Comparison of ENCODE assay signal across 8 cellular contexts in the genomic region with DNA sequence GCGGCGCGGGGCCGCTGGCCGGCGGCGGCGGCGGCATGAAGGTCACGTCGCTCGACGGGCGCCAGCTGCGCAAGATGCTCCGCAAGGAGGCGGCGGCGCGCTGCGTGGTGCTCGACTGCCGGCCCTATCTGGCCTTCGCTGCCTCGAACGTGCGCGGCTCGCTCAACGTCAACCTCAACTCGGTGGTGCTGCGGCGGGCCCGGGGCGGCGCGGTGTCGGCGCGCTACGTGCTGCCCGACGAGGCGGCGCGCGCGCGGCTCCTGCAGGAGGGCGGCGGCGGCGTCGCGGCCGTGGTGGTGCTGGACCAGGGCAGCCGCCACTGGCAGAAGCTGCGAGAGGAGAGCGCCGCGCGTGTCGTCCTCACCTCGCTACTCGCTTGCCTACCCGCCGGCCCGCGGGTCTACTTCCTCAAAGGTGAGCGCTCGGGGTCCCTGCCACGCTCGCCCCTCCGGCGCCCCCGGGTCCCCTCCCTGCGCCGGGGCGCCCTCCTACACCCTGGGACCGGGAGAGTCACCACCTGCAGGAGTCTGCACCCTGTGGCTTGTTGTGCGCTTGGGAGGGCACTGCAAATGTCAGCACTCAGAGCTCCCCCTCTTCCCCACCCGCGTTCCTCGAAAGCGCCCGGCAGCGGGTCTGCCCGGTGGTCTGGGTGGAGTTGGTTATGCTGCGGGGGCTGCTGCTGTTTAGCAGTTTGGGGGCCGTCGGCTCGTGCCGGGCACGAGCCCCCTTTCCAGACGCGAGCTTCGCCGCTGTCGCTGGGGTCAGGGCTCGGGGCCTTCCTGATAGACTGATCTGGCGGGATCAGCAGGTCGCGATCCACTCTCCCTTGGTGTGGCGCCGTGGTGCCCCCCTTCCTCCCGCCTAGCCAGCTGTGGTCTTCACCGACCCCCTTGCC. TPM values are rescaled to one million over a fixed set of nuclear protein-coding genes. Genes with fewer than 3 reads are reported as not detected.
DNase-seq lines count a peak whose midpoint lies in the region; ATAC-seq and TF ChIP-seq lines count a peak whose summit lies in the region.

No MANE protein-coding gene starts in this region.

- peak; percentile 4 for TF ChIP-seq POLR2A in prostate gland (IDR thresholded peaks at IDR 0.05)

- H3K36me3 ChIP-seq in PC-9 (ENCODE audit: low read depth) (peaks cover 40% of the 10 kb centered on the region), prostate gland (no peaks in the 10 kb centered on the region)

- H2AFZ ChIP-seq in PC-9, result no peak overlapping the region

- H3K79me2 ChIP-seq in PC-9 (ENCODE audit: low read depth), result peaks cover 91% of the 10 kb centered on the region

- H3K27me3 ChIP-seq in PC-9 (ENCODE audit: insufficient read depth, low read depth), result no peaks in the 10 kb centered on the region
- H3K27me3 ChIP-seq in prostate gland (replicated peaks; ENCODE audit: insufficient read depth), result no peaks in the 10 kb centered on the region

- 8% methylated on average over 43 of the region's 107 CpGs for WGBS in prostate gland

- peak overlapping the region; percentile 76 for H3K4me2 ChIP-seq in PC-9

- intact Hi-C loops in PC-9 (cut with micrococcal nuclease; ENCODE audit: unreplicated experiment) (loop anchor here (2.0 to 5.0 kb wide), 2 partner anchors 48 to 171 kb away; no protein-coding TSS in a partner anchor), Right ventricle myocardium superior (cut with DNase I) (loop anchor here (2.0 kb wide), 1 partner anchor 144 kb away; no protein-coding TSS in a partner anchor), prostate gland (cut with DNase I) (loop anchor here (1.0 to 5.0 kb wide), 2 partner anchors 193 to 271 kb away; no protein-coding TSS in a partner anchor)

- no peaks in the 10 kb centered on the region for H3K9me3 ChIP-seq in PC-9 (ENCODE audit: insufficient read depth, low read depth)
- H3K9me3 ChIP-seq in prostate gland, result no peaks in the 10 kb centered on the region

- TF ChIP-seq CTCF in PC-9 (conservative IDR thresholded peaks at IDR 0.05) (no peak), prostate gland (IDR thresholded peaks at IDR 0.05) (no peak)

- H3K4me1 ChIP-seq in PC-9 (replicated peaks; ENCODE audit: insufficient read depth) (peaks cover 32% of the 10 kb centered on the region), prostate gland (replicated peaks) (no peaks in the 10 kb centered on the region)

- no peaks in the 10 kb centered on the region for H3K9me2 ChIP-seq in PC-9 (ENCODE audit: insufficient read depth)

- CTCF ChIA-PET in PC-9 (lab: Charles Lee), result interaction anchor here (0.6 kb wide), 1 partner anchor 96 kb away, joined by 3 read pairs; no protein-coding TSS in a partner anchor

- no TSS peak for BruUV-seq in PC-9 (replicated peaks; lab: Mats Ljungman, UMichigan)

- ATAC-seq in HG02981 (IDR thresholded peaks at IDR 0.05; ENCODE audit: unreplicated experiment), result peak; percentile 9
- ATAC-seq in Right ventricle myocardium superior (ENCODE audit: poor library complexity), result no peak

- POLR2A ChIA-PET in PC-9 (lab: Charles Lee; ENCODE audit: unreplicated experiment), result interaction anchor here (0.6 to 0.7 kb wide), 6 partner anchors 32 to 104 kb away, joined by 3 to 7 read pairs (median 4); no protein-coding TSS in a partner anchor

- H3K27ac ChIP-seq in PC-9, result peak overlapping the region; percentile 84
- peak overlapping the region; percentile 35 to 79 for H3K27ac ChIP-seq in prostate gland

- peak; percentile 30 for DNase-seq in SIG-M5 treated with dmso at 0.1 percent for 504 hours (lab: John Stamatoyannopoulos, UW; ENCODE audit: unreplicated experiment)
- DNase-seq in SIG-M5 (lab: John Stamatoyannopoulos, UW), result no peak
- peak in 1 of 2 experiments; percentile 31 for DNase-seq in PC-9
- DNase-seq in activated gamma-delta T cell treated with anti-CD3 and anti-CD28 coated beads, Interleukin-2, amount 50 U/mL, for 16 hours (ENCODE audit: low read depth), result peak; percentile 37
- DNase-seq in Right ventricle myocardium superior, result peak; percentile 80
- DNase-seq in prostate gland (ENCODE audit: low spot score), result no peak
- DNase-seq in iPS-NIHi7 (ENCODE audit: extremely low spot score), result no peak

- peaks cover 48% of the 10 kb centered on the region for H4K20me1 ChIP-seq in PC-9 (ENCODE audit: insufficient read depth)

- peaks cover 55% of the 10 kb centered on the region for H3F3A ChIP-seq in PC-9 (ENCODE audit: insufficient read depth, low read depth)

- H3K4me3 ChIP-seq in PC-9 (peak overlapping the region; percentile 98), prostate gland (peak overlapping the region; percentile 52 to 59)

RNA-seq across cellular contexts. Expression of a gene that starts 0.6 kb away (rescaled TPM):
- 14.2 and 19.0 TPM in 2 replicates for total RNA-seq in PC-9 (2021)
- total RNA-seq in Right ventricle myocardium superior, result 6.8 TPM
- total RNA-seq in prostate gland, result 10 to 100 TPM in 1 of 2 donors, 1 to 10 TPM in 1; 6.9 to 33.1 TPM

Comparison
In these comparisons a context has a peak if more than half of its experiments do, and no peak if none do; other contexts are left out.
1. DNase-seq: peak in SIG-M5 treated with dmso at 0.1 percent for 504 hours (single experiment), activated gamma-delta T cell treated with anti-CD3 and anti-CD28 coated beads, Interleukin-2, amount 50 U/mL, for 16 hours (single experiment) and Right ventricle myocardium superior (single experiment); none in SIG-M5 (single experiment), prostate gland (single experiment) and iPS-NIHi7 (single experiment).